ENCODE assay signal across 1 cellular context in genomic region chr2:240513544-240514287, GRCh38.
TF ChIP-seq lines count a peak whose summit lies in the region.

No MANE protein-coding gene starts in this region.

TF ChIP-seq in SK-N-SH, 30 proteins besides CTCF, POLR2A, EP300 and RAD21 (continued from another document):
- no peak for TF ChIP-seq REST (IDR thresholded peaks at IDR 0.05; ENCODE audit: low read depth, low read length)
